In the genomic region with DNA sequence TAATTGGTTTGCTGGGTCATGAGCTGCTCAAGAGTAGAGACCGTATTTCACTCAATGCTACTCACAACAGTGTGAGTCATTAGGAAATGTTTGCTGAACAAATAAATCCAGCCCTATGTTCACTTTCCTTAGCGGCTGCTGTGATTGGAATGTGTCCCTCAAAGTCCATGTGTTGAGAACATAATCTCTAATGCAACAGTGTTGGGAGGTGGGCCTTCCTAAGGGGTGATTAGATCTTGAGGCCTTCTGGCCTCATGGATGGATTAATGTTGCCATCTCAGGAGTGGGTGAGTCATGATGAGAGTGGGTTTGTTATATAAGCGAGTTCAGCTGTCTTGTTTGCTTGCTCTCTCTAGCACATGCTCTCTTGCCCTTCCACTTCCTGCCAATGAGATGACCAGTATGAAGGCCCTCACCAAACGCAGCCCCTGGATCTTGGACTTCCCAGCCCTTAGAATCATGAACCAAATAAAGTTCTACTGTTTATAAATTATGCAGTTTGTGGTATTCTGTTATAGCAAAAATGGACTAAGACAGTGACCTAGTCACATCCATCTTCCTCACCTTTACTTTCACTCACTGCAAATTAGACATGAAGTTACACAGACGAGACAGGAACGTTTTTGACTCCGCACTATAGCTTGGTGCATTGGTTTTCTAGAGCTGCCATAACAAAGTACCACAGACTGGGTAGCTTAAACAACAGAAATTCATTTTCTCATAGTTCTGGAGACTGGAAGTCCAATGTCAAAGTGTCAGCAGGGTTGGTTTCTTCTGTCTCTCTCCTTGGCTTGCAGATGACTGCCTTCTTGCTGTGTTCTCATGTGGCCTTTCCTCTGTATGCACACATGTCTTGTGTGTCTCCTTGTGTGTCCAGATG, we compare ENCODE assay signal across 1 cellular context.
TF ChIP-seq lines count a peak whose summit lies in the region.

No MANE protein-coding gene starts in this region.

TF ChIP-seq in HepG2, 621 proteins besides CTCF, POLR2A, EP300 and RAD21 (continued from another document and continues in another):
- TF ChIP-seq, protein P1, sequence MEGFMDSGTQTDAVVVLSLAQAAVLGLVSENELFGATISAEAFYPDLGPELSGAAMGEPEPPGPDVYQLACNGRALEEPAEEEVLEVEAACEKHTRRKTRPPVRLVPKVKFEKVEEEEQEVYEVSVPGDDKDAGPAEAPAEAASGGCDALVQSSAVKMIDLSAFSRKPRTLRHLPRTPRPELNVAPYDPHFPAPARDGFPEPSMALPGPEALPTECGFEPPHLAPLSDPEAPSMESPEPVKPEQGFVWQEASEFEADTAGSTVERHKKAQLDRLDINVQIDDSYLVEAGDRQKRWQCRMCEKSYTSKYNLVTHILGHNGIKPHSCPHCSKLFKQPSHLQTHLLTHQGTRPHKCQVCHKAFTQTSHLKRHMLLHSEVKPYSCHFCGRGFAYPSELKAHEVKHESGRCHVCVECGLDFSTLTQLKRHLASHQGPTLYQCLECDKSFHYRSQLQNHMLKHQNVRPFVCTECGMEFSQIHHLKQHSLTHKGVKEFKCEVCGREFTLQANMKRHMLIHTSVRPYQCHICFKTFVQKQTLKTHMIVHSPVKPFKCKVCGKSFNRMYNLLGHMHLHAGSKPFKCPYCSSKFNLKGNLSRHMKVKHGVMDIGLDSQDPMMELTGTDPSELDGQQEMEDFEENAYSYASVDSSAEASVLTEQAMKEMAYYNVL (CRISPR knock-in tag; IDR thresholded peaks at IDR 0.05; ENCODE audit: borderline replicate concordance) = peak; percentile 96; the same call in 1 of the 2 replicates
- TF ChIP-seq CBX2 (IDR thresholded peaks at IDR 0.05; ENCODE audit: low read depth, low read length) (no peak), CBX2 (CRISPR knock-in tag; IDR thresholded peaks at IDR 0.05; ENCODE audit: low read depth) (no peak), CBFB (CRISPR knock-in tag; IDR thresholded peaks at IDR 0.05) (peak; percentile 67; the same call in 1 of the 2 replicates), KDM4B (CRISPR knock-in tag; IDR thresholded peaks at IDR 0.05) (no peak), ZNF432 (CRISPR knock-in tag; IDR thresholded peaks at IDR 0.05; ENCODE audit: borderline replicate concordance) (no peak), PHF8 (CRISPR knock-in tag; IDR thresholded peaks at IDR 0.05) (peak; percentile 43; the same call in 1 of the 2 replicates), NFYC (CRISPR knock-in tag; IDR thresholded peaks at IDR 0.05) (no peak), CCDC6 (CRISPR knock-in tag; IDR thresholded peaks at IDR 0.05) (peak; percentile 94), JDP2 (CRISPR knock-in tag; IDR thresholded peaks at IDR 0.05; ENCODE audit: borderline replicate concordance) (no peak), ATAD3A (CRISPR knock-in tag; IDR thresholded peaks at IDR 0.05) (no peak), RCOR2 (CRISPR knock-in tag; IDR thresholded peaks at IDR 0.05) (peak; percentile 99), ZNF501 (CRISPR knock-in tag; IDR thresholded peaks at IDR 0.05) (0 out of 2 replicates have a peak, but pooled peaks have one; percentile 36), HNRNPK (IDR thresholded peaks at IDR 0.05; ENCODE audit: low read depth, low read length, poor library complexity, severe bottlenecking) (no peak), SNAI1 (CRISPR knock-in tag; IDR thresholded peaks at IDR 0.05; ENCODE audit: borderline replicate concordance) (peak; percentile 50; the same call in 1 of the 2 replicates), CHD2 (IDR thresholded peaks at IDR 0.05; ENCODE audit: low read depth, low read length) (no peak), ZNF292 (CRISPR knock-in tag; IDR thresholded peaks at IDR 0.05; ENCODE audit: borderline replicate concordance, low read depth) (peak; percentile 84)
- TF ChIP-seq, protein P2, sequence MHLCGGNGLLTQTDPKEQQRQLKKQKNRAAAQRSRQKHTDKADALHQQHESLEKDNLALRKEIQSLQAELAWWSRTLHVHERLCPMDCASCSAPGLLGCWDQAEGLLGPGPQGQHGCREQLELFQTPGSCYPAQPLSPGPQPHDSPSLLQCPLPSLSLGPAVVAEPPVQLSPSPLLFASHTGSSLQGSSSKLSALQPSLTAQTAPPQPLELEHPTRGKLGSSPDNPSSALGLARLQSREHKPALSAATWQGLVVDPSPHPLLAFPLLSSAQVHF (CRISPR knock-in tag; IDR thresholded peaks at IDR 0.05) = no peak
- TF ChIP-seq, protein P3, sequence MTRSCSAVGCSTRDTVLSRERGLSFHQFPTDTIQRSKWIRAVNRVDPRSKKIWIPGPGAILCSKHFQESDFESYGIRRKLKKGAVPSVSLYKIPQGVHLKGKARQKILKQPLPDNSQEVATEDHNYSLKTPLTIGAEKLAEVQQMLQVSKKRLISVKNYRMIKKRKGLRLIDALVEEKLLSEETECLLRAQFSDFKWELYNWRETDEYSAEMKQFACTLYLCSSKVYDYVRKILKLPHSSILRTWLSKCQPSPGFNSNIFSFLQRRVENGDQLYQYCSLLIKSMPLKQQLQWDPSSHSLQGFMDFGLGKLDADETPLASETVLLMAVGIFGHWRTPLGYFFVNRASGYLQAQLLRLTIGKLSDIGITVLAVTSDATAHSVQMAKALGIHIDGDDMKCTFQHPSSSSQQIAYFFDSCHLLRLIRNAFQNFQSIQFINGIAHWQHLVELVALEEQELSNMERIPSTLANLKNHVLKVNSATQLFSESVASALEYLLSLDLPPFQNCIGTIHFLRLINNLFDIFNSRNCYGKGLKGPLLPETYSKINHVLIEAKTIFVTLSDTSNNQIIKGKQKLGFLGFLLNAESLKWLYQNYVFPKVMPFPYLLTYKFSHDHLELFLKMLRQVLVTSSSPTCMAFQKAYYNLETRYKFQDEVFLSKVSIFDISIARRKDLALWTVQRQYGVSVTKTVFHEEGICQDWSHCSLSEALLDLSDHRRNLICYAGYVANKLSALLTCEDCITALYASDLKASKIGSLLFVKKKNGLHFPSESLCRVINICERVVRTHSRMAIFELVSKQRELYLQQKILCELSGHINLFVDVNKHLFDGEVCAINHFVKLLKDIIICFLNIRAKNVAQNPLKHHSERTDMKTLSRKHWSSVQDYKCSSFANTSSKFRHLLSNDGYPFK (CRISPR knock-in tag; IDR thresholded peaks at IDR 0.05; ENCODE audit: borderline replicate concordance) = no peak
- TF ChIP-seq, protein P4, sequence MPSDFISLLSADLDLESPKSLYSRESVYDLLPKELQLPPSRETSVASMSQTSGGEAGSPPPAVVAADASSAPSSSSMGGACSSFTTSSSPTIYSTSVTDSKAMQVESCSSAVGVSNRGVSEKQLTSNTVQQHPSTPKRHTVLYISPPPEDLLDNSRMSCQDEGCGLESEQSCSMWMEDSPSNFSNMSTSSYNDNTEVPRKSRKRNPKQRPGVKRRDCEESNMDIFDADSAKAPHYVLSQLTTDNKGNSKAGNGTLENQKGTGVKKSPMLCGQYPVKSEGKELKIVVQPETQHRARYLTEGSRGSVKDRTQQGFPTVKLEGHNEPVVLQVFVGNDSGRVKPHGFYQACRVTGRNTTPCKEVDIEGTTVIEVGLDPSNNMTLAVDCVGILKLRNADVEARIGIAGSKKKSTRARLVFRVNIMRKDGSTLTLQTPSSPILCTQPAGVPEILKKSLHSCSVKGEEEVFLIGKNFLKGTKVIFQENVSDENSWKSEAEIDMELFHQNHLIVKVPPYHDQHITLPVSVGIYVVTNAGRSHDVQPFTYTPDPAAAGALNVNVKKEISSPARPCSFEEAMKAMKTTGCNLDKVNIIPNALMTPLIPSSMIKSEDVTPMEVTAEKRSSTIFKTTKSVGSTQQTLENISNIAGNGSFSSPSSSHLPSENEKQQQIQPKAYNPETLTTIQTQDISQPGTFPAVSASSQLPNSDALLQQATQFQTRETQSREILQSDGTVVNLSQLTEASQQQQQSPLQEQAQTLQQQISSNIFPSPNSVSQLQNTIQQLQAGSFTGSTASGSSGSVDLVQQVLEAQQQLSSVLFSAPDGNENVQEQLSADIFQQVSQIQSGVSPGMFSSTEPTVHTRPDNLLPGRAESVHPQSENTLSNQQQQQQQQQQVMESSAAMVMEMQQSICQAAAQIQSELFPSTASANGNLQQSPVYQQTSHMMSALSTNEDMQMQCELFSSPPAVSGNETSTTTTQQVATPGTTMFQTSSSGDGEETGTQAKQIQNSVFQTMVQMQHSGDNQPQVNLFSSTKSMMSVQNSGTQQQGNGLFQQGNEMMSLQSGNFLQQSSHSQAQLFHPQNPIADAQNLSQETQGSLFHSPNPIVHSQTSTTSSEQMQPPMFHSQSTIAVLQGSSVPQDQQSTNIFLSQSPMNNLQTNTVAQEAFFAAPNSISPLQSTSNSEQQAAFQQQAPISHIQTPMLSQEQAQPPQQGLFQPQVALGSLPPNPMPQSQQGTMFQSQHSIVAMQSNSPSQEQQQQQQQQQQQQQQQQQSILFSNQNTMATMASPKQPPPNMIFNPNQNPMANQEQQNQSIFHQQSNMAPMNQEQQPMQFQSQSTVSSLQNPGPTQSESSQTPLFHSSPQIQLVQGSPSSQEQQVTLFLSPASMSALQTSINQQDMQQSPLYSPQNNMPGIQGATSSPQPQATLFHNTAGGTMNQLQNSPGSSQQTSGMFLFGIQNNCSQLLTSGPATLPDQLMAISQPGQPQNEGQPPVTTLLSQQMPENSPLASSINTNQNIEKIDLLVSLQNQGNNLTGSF (CRISPR knock-in tag; IDR thresholded peaks at IDR 0.05) = peak; percentile 66; the same call in 1 of the 2 replicates
- TF ChIP-seq, protein P5, sequence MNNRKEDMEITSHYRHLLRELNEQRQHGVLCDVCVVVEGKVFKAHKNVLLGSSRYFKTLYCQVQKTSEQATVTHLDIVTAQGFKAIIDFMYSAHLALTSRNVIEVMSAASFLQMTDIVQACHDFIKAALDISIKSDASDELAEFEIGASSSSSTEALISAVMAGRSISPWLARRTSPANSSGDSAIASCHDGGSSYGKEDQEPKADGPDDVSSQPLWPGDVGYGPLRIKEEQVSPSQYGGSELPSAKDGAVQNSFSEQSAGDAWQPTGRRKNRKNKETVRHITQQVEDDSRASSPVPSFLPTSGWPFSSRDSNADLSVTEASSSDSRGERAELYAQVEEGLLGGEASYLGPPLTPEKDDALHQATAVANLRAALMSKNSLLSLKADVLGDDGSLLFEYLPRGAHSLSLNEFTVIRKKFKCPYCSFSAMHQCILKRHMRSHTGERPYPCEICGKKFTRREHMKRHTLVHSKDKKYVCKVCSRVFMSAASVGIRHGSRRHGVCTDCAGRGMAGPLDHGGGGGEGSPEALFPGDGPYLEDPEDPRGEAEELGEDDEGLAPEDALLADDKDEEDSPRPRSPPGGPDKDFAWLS (CRISPR knock-in tag; IDR thresholded peaks at IDR 0.05; ENCODE audit: borderline replicate concordance) = no peak
- TF ChIP-seq, protein P6, sequence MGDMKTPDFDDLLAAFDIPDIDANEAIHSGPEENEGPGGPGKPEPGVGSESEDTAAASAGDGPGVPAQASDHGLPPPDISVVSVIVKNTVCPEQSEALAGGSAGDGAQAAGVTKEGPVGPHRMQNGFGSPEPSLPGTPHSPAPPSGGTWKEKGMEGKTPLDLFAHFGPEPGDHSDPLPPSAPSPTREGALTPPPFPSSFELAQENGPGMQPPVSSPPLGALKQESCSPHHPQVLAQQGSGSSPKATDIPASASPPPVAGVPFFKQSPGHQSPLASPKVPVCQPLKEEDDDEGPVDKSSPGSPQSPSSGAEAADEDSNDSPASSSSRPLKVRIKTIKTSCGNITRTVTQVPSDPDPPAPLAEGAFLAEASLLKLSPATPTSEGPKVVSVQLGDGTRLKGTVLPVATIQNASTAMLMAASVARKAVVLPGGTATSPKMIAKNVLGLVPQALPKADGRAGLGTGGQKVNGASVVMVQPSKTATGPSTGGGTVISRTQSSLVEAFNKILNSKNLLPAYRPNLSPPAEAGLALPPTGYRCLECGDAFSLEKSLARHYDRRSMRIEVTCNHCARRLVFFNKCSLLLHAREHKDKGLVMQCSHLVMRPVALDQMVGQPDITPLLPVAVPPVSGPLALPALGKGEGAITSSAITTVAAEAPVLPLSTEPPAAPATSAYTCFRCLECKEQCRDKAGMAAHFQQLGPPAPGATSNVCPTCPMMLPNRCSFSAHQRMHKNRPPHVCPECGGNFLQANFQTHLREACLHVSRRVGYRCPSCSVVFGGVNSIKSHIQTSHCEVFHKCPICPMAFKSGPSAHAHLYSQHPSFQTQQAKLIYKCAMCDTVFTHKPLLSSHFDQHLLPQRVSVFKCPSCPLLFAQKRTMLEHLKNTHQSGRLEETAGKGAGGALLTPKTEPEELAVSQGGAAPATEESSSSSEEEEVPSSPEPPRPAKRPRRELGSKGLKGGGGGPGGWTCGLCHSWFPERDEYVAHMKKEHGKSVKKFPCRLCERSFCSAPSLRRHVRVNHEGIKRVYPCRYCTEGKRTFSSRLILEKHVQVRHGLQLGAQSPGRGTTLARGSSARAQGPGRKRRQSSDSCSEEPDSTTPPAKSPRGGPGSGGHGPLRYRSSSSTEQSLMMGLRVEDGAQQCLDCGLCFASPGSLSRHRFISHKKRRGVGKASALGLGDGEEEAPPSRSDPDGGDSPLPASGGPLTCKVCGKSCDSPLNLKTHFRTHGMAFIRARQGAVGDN (CRISPR knock-in tag; IDR thresholded peaks at IDR 0.05) = no peak
- TF ChIP-seq, protein P7, sequence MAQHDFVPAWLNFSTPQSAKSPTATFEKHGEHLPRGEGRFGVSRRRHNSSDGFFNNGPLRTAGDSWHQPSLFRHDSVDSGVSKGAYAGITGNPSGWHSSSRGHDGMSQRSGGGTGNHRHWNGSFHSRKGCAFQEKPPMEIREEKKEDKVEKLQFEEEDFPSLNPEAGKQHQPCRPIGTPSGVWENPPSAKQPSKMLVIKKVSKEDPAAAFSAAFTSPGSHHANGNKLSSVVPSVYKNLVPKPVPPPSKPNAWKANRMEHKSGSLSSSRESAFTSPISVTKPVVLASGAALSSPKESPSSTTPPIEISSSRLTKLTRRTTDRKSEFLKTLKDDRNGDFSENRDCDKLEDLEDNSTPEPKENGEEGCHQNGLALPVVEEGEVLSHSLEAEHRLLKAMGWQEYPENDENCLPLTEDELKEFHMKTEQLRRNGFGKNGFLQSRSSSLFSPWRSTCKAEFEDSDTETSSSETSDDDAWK (CRISPR knock-in tag; IDR thresholded peaks at IDR 0.05) = no peak
- TF ChIP-seq, protein P8, sequence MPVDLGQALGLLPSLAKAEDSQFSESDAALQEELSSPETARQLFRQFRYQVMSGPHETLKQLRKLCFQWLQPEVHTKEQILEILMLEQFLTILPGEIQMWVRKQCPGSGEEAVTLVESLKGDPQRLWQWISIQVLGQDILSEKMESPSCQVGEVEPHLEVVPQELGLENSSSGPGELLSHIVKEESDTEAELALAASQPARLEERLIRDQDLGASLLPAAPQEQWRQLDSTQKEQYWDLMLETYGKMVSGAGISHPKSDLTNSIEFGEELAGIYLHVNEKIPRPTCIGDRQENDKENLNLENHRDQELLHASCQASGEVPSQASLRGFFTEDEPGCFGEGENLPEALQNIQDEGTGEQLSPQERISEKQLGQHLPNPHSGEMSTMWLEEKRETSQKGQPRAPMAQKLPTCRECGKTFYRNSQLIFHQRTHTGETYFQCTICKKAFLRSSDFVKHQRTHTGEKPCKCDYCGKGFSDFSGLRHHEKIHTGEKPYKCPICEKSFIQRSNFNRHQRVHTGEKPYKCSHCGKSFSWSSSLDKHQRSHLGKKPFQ (CRISPR knock-in tag; IDR thresholded peaks at IDR 0.05; ENCODE audit: insufficient replicate concordance) = peak; percentile 91
